ENCODE assay signal across 2 cellular contexts in the genomic region with DNA sequence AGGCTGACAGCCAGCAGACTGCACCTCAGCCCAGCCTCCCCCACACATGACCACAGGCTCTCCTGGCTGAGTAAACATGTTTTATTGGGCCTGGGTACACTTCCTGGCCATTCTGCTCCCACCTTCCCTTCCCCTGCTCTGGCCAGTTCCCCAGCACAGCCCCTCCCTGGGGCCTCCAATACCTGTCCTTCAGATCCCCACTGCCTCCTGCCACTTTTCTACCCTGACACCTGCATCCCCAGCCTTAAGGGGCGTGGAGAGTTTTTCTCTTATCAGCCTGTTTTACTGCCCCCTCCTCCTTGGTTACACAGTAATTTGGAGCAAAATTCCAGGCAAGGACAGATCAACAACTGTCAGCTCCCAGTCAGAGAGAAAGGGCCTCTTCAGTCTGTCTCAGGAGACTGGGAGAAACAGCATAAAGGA.
TF ChIP-seq lines count a peak whose summit lies in the region.

ISX (plus strand) TSS at position 363 of the 423 bp plus-strand sequence. CDS start 930 bp downstream, outside the sequence.

TF ChIP-seq in HepG2, 621 proteins besides CTCF, POLR2A, EP300 and RAD21 (continued from another document and continues in another):
- TF ChIP-seq FOXP4 (CRISPR knock-in tag; IDR thresholded peaks at IDR 0.05) (peak; percentile 64; the same call in 1 of the 2 replicates), WIZ (CRISPR knock-in tag; IDR thresholded peaks at IDR 0.05) (no peak), RBM39 (IDR thresholded peaks at IDR 0.05; ENCODE audit: low read depth, low read length, poor library complexity, severe bottlenecking) (no peak), PHF21A (CRISPR knock-in tag; IDR thresholded peaks at IDR 0.05) (peak; percentile 72; the same call in 1 of the 2 replicates), ZBTB7B (CRISPR knock-in tag; IDR thresholded peaks at IDR 0.05) (no peak), KDM6A (CRISPR knock-in tag; IDR thresholded peaks at IDR 0.05; ENCODE audit: low read depth) (0 out of 2 replicates have a peak, but pooled peaks have one; percentile 17), ELF1 (CRISPR knock-in tag; IDR thresholded peaks at IDR 0.05) (peak; percentile 34; the same call in 1 of the 2 replicates), ZNF292 (CRISPR knock-in tag; IDR thresholded peaks at IDR 0.05; ENCODE audit: borderline replicate concordance, low read depth) (peak; percentile 77; the same call in 1 of the 2 replicates), NR2C2 (CRISPR knock-in tag; IDR thresholded peaks at IDR 0.05; ENCODE audit: borderline replicate concordance) (no peak), JUN (CRISPR knock-in tag; IDR thresholded peaks at IDR 0.05) (no peak), GATAD2A (CRISPR knock-in tag; IDR thresholded peaks at IDR 0.05) (0 out of 2 replicates have a peak, but pooled peaks have one; percentile 10), PHF5A (CRISPR knock-in tag; IDR thresholded peaks at IDR 0.05; ENCODE audit: low read depth, unreplicated experiment) (no peak), BRD4 (CRISPR knock-in tag; IDR thresholded peaks at IDR 0.05) (no peak), ZNF788 (CRISPR knock-in tag; IDR thresholded peaks at IDR 0.05; ENCODE audit: borderline replicate concordance) (0 out of 2 replicates have a peak, but pooled peaks have one; percentile 53), ZBTB7A (CRISPR knock-in tag; IDR thresholded peaks at IDR 0.05) (peak; percentile 47; the same call in 1 of the 2 replicates), NR2F6 (IDR thresholded peaks at IDR 0.05) (no peak), NR2F6 (CRISPR knock-in tag; IDR thresholded peaks at IDR 0.05) (no peak), ZMYM4 (CRISPR knock-in tag; IDR thresholded peaks at IDR 0.05) (0 out of 2 replicates have a peak, but pooled peaks have one; percentile 18), KMT2B (CRISPR knock-in tag; IDR thresholded peaks at IDR 0.05) (no peak; the same call in 1 of the 2 replicates)
- TF ChIP-seq, protein P1, sequence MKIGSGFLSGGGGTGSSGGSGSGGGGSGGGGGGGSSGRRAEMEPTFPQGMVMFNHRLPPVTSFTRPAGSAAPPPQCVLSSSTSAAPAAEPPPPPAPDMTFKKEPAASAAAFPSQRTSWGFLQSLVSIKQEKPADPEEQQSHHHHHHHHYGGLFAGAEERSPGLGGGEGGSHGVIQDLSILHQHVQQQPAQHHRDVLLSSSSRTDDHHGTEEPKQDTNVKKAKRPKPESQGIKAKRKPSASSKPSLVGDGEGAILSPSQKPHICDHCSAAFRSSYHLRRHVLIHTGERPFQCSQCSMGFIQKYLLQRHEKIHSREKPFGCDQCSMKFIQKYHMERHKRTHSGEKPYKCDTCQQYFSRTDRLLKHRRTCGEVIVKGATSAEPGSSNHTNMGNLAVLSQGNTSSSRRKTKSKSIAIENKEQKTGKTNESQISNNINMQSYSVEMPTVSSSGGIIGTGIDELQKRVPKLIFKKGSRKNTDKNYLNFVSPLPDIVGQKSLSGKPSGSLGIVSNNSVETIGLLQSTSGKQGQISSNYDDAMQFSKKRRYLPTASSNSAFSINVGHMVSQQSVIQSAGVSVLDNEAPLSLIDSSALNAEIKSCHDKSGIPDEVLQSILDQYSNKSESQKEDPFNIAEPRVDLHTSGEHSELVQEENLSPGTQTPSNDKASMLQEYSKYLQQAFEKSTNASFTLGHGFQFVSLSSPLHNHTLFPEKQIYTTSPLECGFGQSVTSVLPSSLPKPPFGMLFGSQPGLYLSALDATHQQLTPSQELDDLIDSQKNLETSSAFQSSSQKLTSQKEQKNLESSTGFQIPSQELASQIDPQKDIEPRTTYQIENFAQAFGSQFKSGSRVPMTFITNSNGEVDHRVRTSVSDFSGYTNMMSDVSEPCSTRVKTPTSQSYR (CRISPR knock-in tag; IDR thresholded peaks at IDR 0.05; ENCODE audit: borderline replicate concordance), result peak; percentile 45; the same call in 1 of the 2 replicates
- TF ChIP-seq, protein P2, sequence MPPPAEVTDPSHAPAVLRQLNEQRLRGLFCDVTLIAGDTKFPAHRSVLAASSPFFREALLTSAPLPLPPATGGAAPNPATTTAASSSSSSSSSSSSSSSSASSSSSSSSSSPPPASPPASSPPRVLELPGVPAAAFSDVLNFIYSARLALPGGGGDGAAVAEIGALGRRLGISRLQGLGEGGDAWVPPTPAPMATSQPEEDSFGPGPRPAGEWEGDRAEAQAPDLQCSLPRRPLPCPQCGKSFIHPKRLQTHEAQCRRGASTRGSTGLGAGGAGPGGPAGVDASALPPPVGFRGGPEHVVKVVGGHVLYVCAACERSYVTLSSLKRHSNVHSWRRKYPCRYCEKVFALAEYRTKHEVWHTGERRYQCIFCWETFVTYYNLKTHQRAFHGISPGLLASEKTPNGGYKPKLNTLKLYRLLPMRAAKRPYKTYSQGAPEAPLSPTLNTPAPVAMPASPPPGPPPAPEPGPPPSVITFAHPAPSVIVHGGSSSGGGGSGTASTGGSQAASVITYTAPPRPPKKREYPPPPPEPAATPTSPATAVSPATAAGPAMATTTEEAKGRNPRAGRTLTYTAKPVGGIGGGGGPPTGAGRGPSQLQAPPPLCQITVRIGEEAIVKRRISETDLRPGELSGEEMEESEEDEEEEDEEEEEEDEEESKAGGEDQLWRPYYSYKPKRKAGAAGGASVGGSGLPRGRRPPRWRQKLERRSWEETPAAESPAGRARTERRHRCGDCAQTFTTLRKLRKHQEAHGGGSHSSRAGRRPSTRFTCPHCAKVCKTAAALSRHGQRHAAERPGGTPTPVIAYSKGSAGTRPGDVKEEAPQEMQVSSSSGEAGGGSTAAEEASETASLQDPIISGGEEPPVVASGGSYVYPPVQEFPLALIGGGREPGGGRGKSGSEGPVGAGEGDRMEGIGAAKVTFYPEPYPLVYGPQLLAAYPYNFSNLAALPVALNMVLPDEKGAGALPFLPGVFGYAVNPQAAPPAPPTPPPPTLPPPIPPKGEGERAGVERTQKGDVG (CRISPR knock-in tag; IDR thresholded peaks at IDR 0.05; ENCODE audit: borderline replicate concordance), result no peak

TF ChIP-seq in SK-N-SH treated with all-trans-retinoic acid at 6 μM for 48 hours, 23 proteins besides CTCF, POLR2A, EP300 and RAD21 (continued from another document):
- TF ChIP-seq BACH2 (CRISPR knock-in tag; IDR thresholded peaks at IDR 0.05; ENCODE audit: borderline replicate concordance) (no peak), ZNF8 (CRISPR knock-in tag; IDR thresholded peaks at IDR 0.05) (no peak), CSDC2 (CRISPR knock-in tag; IDR thresholded peaks at IDR 0.05) (no peak), TSHZ2 (CRISPR knock-in tag; IDR thresholded peaks at IDR 0.05) (no peak), ZFP3 (CRISPR knock-in tag; IDR thresholded peaks at IDR 0.05) (no peak), CREB5 (CRISPR knock-in tag; IDR thresholded peaks at IDR 0.05; ENCODE audit: low read depth) (no peak), TOX (CRISPR knock-in tag; IDR thresholded peaks at IDR 0.05; ENCODE audit: borderline replicate concordance) (no peak), ZNF70 (CRISPR knock-in tag; IDR thresholded peaks at IDR 0.05) (no peak), SNAI2 (CRISPR knock-in tag; IDR thresholded peaks at IDR 0.05) (no peak), ZC3H10 (CRISPR knock-in tag; IDR thresholded peaks at IDR 0.05) (no peak), ARNTL (CRISPR knock-in tag; IDR thresholded peaks at IDR 0.05; ENCODE audit: borderline replicate concordance, low read depth) (no peak), TCF4 (CRISPR knock-in tag; IDR thresholded peaks at IDR 0.05; ENCODE audit: borderline replicate concordance) (no peak), ZFP30 (CRISPR knock-in tag; IDR thresholded peaks at IDR 0.05) (no peak), ESRRG (CRISPR knock-in tag; IDR thresholded peaks at IDR 0.05) (no peak)
- TF ChIP-seq, protein P3, sequence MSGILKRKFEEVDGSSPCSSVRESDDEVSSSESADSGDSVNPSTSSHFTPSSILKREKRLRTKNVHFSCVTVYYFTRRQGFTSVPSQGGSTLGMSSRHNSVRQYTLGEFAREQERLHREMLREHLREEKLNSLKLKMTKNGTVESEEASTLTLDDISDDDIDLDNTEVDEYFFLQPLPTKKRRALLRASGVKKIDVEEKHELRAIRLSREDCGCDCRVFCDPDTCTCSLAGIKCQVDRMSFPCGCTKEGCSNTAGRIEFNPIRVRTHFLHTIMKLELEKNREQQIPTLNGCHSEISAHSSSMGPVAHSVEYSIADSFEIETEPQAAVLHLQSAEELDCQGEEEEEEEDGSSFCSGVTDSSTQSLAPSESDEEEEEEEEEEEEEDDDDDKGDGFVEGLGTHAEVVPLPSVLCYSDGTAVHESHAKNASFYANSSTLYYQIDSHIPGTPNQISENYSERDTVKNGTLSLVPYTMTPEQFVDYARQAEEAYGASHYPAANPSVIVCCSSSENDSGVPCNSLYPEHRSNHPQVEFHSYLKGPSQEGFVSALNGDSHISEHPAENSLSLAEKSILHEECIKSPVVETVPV (CRISPR knock-in tag; IDR thresholded peaks at IDR 0.05), result no peak
TF ChIP-seq in SK-N-SH treated with all-trans-retinoic acid at 6 μM for 48 hours: peak in this region for 0.
